ENCODE assay signal across 11 cellular contexts in genomic region chr2:46067501-46068292, GRCh38.
DNase-seq lines count a peak whose midpoint lies in the region; ATAC-seq and TF ChIP-seq lines count a peak whose summit lies in the region.
"Had no signal": no experiment of that assay in that cellular context is flagged by ENCODE, and none has a peak within 500 bp of the region (broad histone marks: within the 10 kb centered on the region; RNA-seq: fewer than 3 reads in every experiment).

No MANE protein-coding gene starts in this region.

- intact Hi-C loops in left lung (cut with DNase I): loop anchor here in 1 of 2 donors (10.0 kb wide), 1 partner anchor 297 kb away; no protein-coding TSS in a partner anchor
- intact Hi-C loops in thyroid gland (cut with DNase I): no loop called here

- in situ Hi-C loops in astrocyte of the spinal cord (cut with HindIII; ENCODE audit: low sequenced_read_pairs): no loop called here

- TF ChIP-seq CTCF in astrocyte of the spinal cord (IDR thresholded peaks at IDR 0.05; ENCODE audit: low read depth, low read length): no peak
- TF ChIP-seq CTCF in left lung (IDR thresholded peaks at IDR 0.05): no peak
- no peak for TF ChIP-seq CTCF in thyroid gland (IDR thresholded peaks at IDR 0.05)

- no peaks in the 10 kb centered on the region for H3K27me3 ChIP-seq in left lung
- H3K27me3 ChIP-seq in thyroid gland: no peaks in the 10 kb centered on the region
- H3K27me3 ChIP-seq: spleen, suprapubic skin had no signal

- 86 to 88% methylated on average over 13 of the region's 13 CpGs for WGBS in thyroid gland, 2 donors

- H3K27ac ChIP-seq in left lung (peak overlapping the region; percentile 58 to 62), thyroid gland (no peak overlapping the region)
- H3K27ac ChIP-seq: spleen, suprapubic skin had no signal

- DNase-seq in AG08396 (ENCODE audit: low spot score) (peak; percentile 45), HS-5 (ENCODE audit: low read depth) (peak; percentile 99), astrocyte of the spinal cord (ENCODE audit: low read depth, low spot score) (peak; percentile 95), left lung (no peak), NCI-H2227 treated with DMSO at 0.1 percent for 48 hours (lab: John Stamatoyannopoulos, UW) (no peak), thyroid gland (no peak), KG1 (lab: John Stamatoyannopoulos, UW) (no peak)
- DNase-seq: central memory CD4-positive, alpha-beta T cell; spleen had no signal

- H3K9me3 ChIP-seq in left lung (no peaks in the 10 kb centered on the region), thyroid gland (no peaks in the 10 kb centered on the region)
- H3K9me3 ChIP-seq: spleen, suprapubic skin had no signal

- peak overlapping the region; percentile 1 for H3K4me3 ChIP-seq in astrocyte of the spinal cord (ENCODE audit: low read depth, low read length)
- no peak overlapping the region for H3K4me3 ChIP-seq in left lung
- no peak overlapping the region for H3K4me3 ChIP-seq in thyroid gland (replicated peaks in 1 of 3)
- H3K4me3 ChIP-seq: spleen, suprapubic skin had no signal

- ATAC-seq in left lung: peak; percentile 19
- ATAC-seq in HG02852 (IDR thresholded peaks at IDR 0.05; ENCODE audit: unreplicated experiment): no peak

- H3K36me3 ChIP-seq in left lung: no peaks in the 10 kb centered on the region
- no peaks in the 10 kb centered on the region for H3K36me3 ChIP-seq in thyroid gland
- H3K36me3 ChIP-seq: spleen, suprapubic skin had no signal

- TF ChIP-seq POLR2A in thyroid gland (IDR thresholded peaks at IDR 0.05): no peak

- H3K4me1 ChIP-seq in left lung: peaks cover 8 to 18% of the 10 kb centered on the region in 2 donors
- H3K4me1 ChIP-seq in thyroid gland: peaks cover 12 to 13% of the 10 kb centered on the region in 2 donors

Comparison
In these comparisons a context has a peak if more than half of its experiments do, and no peak if none do; other contexts are left out.
1. DNase-seq: peak in AG08396 (single experiment), HS-5 (single experiment) and astrocyte of the spinal cord (single experiment); none in left lung (0 of 2), NCI-H2227 treated with DMSO at 0.1 percent for 48 hours (single experiment), thyroid gland (0 of 2) and KG1 (single experiment).
2. H3K27ac ChIP-seq: peak in left lung (2 of 2); none in thyroid gland (0 of 3).